In genomic region chr2:150011336-150011735, GRCh38 we compare ENCODE assay signal across 23 cellular contexts.
"Had no signal": no experiment of that assay in that cellular context is flagged by ENCODE, and none has a peak within 500 bp of the region (broad histone marks: within the 10 kb centered on the region; RNA-seq: fewer than 3 reads in every experiment).

No MANE protein-coding gene starts in this region.

- DNase-seq: activated CD4-positive, alpha-beta T cell treated with anti-CD3 and anti-CD28 coated beads, Interleukin-2, amount 50 U/mL, for 1 hour; activated CD4-positive, CD25-positive, alpha-beta regulatory T cell treated with anti-CD3 and anti-CD28 coated beads, Interleukin-2, amount 50 U/mL, for 72 hours; activated CD8-positive, alpha-beta memory T cell treated with anti-CD3 and anti-CD28 coated beads, Interleukin-2, amount 50 U/mL, for 4 hours; activated naive CD4-positive, alpha-beta T cell treated with anti-CD3 and anti-CD28 coated beads for 36 hours; activated T-cell treated with anti-CD3 and anti-CD28 coated beads, Interleukin-2, amount 50 U/mL, for 4 hours; anterior cingulate cortex; colonic mucosa; endodermal cell; mucosa of descending colon; naive thymus-derived CD4-positive, alpha-beta T cell; stimulated activated CD4-positive, alpha-beta T cell treated with anti-CD3 and anti-CD28 coated beads, Interleukin-15, amount 100 ng/mL, for 24 hours; stimulated activated CD4-positive, alpha-beta T cell treated with anti-CD3 and anti-CD28 coated beads, Interleukin-2, amount 100 ng/mL, for 48 hours; T-helper 2 cell; transverse colon; uterus had no signal

- ATAC-seq: activated T-cell treated with anti-CD3 and anti-CD28 coated beads, Interleukin-2, amount 50 U/mL, for 4 hours; mucosa of descending colon; naive thymus-derived CD4-positive, alpha-beta T cell had no signal

- H2AFZ ChIP-seq: neural progenitor cell had no signal

- H3K4me1 ChIP-seq: colonic mucosa, prostate gland, right atrium auricular region, suprapubic skin, transverse colon, uterus had no signal

- H3K27me3 ChIP-seq: cardiac muscle cell, colonic mucosa, neural progenitor cell, right atrium auricular region, suprapubic skin, transverse colon, uterus had no signal

- H3K27ac ChIP-seq: cardiac muscle cell, colonic mucosa, epithelial cell of prostate, neural progenitor cell, prostate gland, right atrium auricular region, skin epidermis, suprapubic skin, transverse colon, uterus, VCaP had no signal

- H3K4me2 ChIP-seq: neural progenitor cell had no signal

- H3K9me3 ChIP-seq: colonic mucosa, mucosa of descending colon, prostate gland, right atrium auricular region, suprapubic skin, transverse colon, uterus had no signal

- H3K9ac ChIP-seq: neural progenitor cell had no signal

- H3K36me3 ChIP-seq: cardiac muscle cell, colonic mucosa, neural progenitor cell, prostate gland, right atrium auricular region, suprapubic skin, transverse colon, uterus had no signal

- H3K4me3 ChIP-seq: cardiac muscle cell, colonic mucosa, mucosa of descending colon, neural progenitor cell, prostate gland, right atrium auricular region, skin epidermis, suprapubic skin, transverse colon, uterus had no signal
